ENCODE assay signal across 27 cellular contexts in the genomic region with DNA sequence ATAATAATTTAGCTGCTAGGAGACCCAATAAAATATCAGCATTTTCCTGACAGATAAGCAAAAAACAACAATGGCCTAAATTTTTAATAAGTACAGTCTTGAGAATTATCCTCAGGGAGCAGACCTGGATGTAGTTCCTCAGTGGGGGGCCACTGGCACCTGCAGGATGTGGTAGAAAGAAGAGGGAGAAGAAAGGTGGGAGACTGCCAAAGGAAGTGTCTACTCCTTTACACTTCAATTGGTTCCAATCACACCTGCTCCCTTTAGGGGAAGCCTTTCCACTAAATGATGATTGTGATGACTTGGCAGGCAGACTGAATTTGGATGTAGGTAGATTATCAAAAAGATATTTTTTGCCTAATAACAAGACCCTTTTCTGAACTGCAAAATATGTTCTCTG.
"Had no signal": no experiment of that assay in that cellular context is flagged by ENCODE, and none has a peak within 500 bp of the region (broad histone marks: within the 10 kb centered on the region; RNA-seq: fewer than 3 reads in every experiment).

No MANE protein-coding gene starts in this region.

- H3K9me3 Mint-ChIP-seq: activated naive CD4-positive, alpha-beta T cell treated with anti-CD3 and anti-CD28 coated beads, Interleukin-2, amount 50 U/mL, for 72 hours; activated T-helper 17 cell treated with anti-CD3 and anti-CD28 coated beads, Interleukin-2, amount 50 U/mL, for 72 hours; immature natural killer cell; mesothelial cell of epicardium; naive B cell; stimulated activated naive B cell treated with anti-CD40 and anti-IgM and Interleukin-4, amounts not matched to agents 10 μg/mL and 1 μg/mL and 100 μg/mL, for 72 hours; T-helper 1 cell treated with Interleukin-12 subunit alpha and Interleukin-12 subunit beta and Interleukin-4 antibody, amounts not matched to agents 30 μg/mL and 1 μg/mL, for 36 hours had no signal

- H3K4me1 Mint-ChIP-seq: mesothelial cell of epicardium had no signal

- DNase-seq: activated CD4-positive, alpha-beta T cell treated with anti-CD3 and anti-CD28 coated beads, Interleukin-2, amount 50 U/mL, for 1 hour; activated CD4-positive, CD25-positive, alpha-beta regulatory T cell treated with anti-CD3 and anti-CD28 coated beads, Interleukin-2, amount 50 U/mL, for 72 hours; activated CD8-positive, alpha-beta memory T cell treated with anti-CD3 and anti-CD28 coated beads, Interleukin-2, amount 50 U/mL, for 4 hours; activated gamma-delta T cell treated with Interleukin-2 at 50 U/mL for 16 hours; activated T-cell treated with anti-CD3 and anti-CD28 coated beads, Interleukin-2, amount 50 U/mL, for 1 hour; adrenal gland; aorta; body of pancreas; dermis blood vessel endothelial cell; effector CD4-positive, alpha-beta T cell; foreskin keratinocyte; heart left ventricle; hypothalamus; immature natural killer cell; kidney; left colon; mammary epithelial cell; naive B cell; stimulated activated CD4-positive, alpha-beta T cell treated with anti-CD3 and anti-CD28 coated beads, Interleukin-1b, Interleukin-23, amount 100 ng/mL, for 48 hours; stimulated activated CD4-positive, alpha-beta T cell treated with anti-CD3 and anti-CD28 coated beads, Interleukin-4, amount 100 ng/mL, for 4 hours; stimulated activated CD8-positive, alpha-beta memory T cell treated with anti-CD3 and anti-CD28 coated beads, Interleukin-4, amount 100 ng/mL, for 48 hours; stimulated activated naive B cell treated with anti-CD40 and anti-IgM and Interleukin-4, amounts not matched to agents 10 μg/mL and 1 μg/mL and 100 μg/mL, for 72 hours; transverse colon had no signal

- H3K4me3 Mint-ChIP-seq: immature natural killer cell; mesothelial cell of epicardium; naive B cell; stimulated activated naive B cell treated with anti-CD40 and anti-IgM and Interleukin-4, amounts not matched to agents 10 μg/mL and 1 μg/mL and 100 μg/mL, for 72 hours had no signal

- H3K36me3 Mint-ChIP-seq: activated naive CD4-positive, alpha-beta T cell treated with anti-CD3 and anti-CD28 coated beads, Interleukin-2, amount 50 U/mL, for 72 hours; immature natural killer cell; mesothelial cell of epicardium; naive B cell; stimulated activated naive B cell treated with anti-CD40 and anti-IgM and Interleukin-4, amounts not matched to agents 10 μg/mL and 1 μg/mL and 100 μg/mL, for 72 hours had no signal

- ATAC-seq: body of pancreas; foreskin keratinocyte; heart left ventricle; left colon; stimulated activated naive B cell treated with anti-CD40 and anti-IgM and Interleukin-4, amounts not matched to agents 10 μg/mL and 1 μg/mL and 100 μg/mL, for 72 hours had no signal

- H3K27ac Mint-ChIP-seq: immature natural killer cell; mesothelial cell of epicardium; naive B cell; stimulated activated naive B cell treated with anti-CD40 and anti-IgM and Interleukin-4, amounts not matched to agents 10 μg/mL and 1 μg/mL and 100 μg/mL, for 72 hours had no signal

- H3K27me3 Mint-ChIP-seq: activated T-helper 17 cell treated with anti-CD3 and anti-CD28 coated beads, Interleukin-2, amount 50 U/mL, for 72 hours; stimulated activated naive B cell treated with anti-CD40 and anti-IgM and Interleukin-4, amounts not matched to agents 10 μg/mL and 1 μg/mL and 100 μg/mL, for 72 hours had no signal
